Comparison of ENCODE assay signal across 1 cellular context in the genomic region with DNA sequence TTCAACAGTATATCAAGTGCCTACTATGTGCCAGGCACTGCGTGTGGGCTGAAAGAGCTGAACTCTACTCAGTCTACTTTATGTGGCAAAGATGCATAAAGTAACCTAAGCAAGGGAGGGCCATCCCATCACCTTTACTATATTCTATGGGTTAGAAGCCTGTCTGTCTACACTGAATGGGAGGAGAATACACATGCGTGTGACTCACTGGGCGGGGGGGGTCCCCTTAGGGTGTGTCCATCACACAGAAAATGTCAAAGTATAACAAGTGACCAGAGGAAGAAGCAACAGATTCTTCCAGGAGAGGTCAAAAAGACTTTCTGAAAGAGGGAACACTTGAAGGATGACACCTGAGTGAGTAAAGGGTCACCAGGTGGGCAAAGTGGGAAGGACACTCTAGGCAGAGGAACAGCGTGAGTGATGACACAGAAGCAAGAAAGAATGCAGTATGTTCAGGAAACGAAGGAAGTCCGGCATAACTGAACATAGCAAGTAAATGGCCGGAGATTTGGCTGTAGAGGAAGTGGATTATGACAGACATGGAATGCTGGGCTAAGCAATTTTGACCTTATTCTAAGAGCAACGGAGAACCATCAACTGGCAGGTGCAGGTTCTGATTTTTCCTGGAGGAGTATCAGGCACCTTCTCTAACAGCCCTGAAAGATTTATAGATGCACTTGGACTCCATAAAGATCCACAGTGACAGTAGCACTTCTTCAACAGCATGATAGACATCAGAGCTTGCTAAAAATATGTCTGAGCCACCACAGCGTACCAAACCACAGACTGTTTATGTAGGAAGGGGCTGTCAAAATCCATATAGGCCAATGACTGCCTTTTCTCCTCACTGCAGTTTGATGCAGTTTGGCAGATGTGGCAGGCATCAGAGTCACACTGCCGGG.
A peak's percentile ranks its signal among the peaks of the same experiment; 100 is the strongest.
TF ChIP-seq lines count a peak whose summit lies in the region.

No MANE protein-coding gene starts in this region.

TF ChIP-seq in K562, 482 proteins besides CTCF, POLR2A, EP300 and RAD21 (continued from another document):
- TF ChIP-seq MAZ (CRISPR knock-in tag; conservative IDR thresholded peaks at IDR 0.05 in 1 of 2, IDR thresholded peaks at IDR 0.05 in 1 of 2) (no peak), PBX2 (CRISPR knock-in tag; IDR thresholded peaks at IDR 0.05; ENCODE audit: low read depth) (no peak), PBX2 (tag; conservative IDR thresholded peaks at IDR 0.05; ENCODE audit: low read depth) (peak; percentile 46), ZNF316 (IDR thresholded peaks at IDR 0.05) (peak; percentile 8; the same call in 1 of the 2 replicates), ZFP36 (IDR thresholded peaks at IDR 0.05; ENCODE audit: low read depth, low read length, partially characterized antibody) (no peak), ATF1 (CRISPR knock-in tag; IDR thresholded peaks at IDR 0.05) (no peak), ATF1 (tag; IDR thresholded peaks at IDR 0.05) (no peak), NBN (IDR thresholded peaks at IDR 0.05; ENCODE audit: low read depth) (no peak), NRF1 (conservative IDR thresholded peaks at IDR 0.05 in 1 of 2, IDR thresholded peaks at IDR 0.05 in 1 of 2) (0 out of 4 replicates have a peak, but pooled peaks have one; percentile 19 to 22), ZNF589 (CRISPR knock-in tag; IDR thresholded peaks at IDR 0.05; ENCODE audit: low read depth) (no peak), TSC22D4 (tag; IDR thresholded peaks at IDR 0.05) (no peak), MEIS2 (IDR thresholded peaks at IDR 0.05; ENCODE audit: partially characterized antibody) (peak; percentile 59), GTF2A2 (tag; IDR thresholded peaks at IDR 0.05) (no peak), YY1 (IDR thresholded peaks at IDR 0.05; ENCODE audit: borderline replicate concordance in 1 of 3, control insufficient read depth in 1 of 3, extremely low read depth in 1 of 3, insufficient read depth in 3 of 3, insufficient read length in 1 of 3, insufficient replicate concordance in 2 of 3, low read depth in 1 of 3, low read length in 2 of 3) (no peak), ARID1B (IDR thresholded peaks at IDR 0.05) (no peak), ATF7 (IDR thresholded peaks at IDR 0.05) (no peak), NR2C2 (CRISPR knock-in tag; IDR thresholded peaks at IDR 0.05) (no peak), NR2C2 (tag; IDR thresholded peaks at IDR 0.05) (no peak), NCOA2 (IDR thresholded peaks at IDR 0.05; ENCODE audit: partially characterized antibody in 2 of 2) (no peak), POLR2H (tag; IDR thresholded peaks at IDR 0.05; ENCODE audit: low read depth) (no peak), MCM2 (IDR thresholded peaks at IDR 0.05; ENCODE audit: low read depth) (no peak), PML (IDR thresholded peaks at IDR 0.05; ENCODE audit: low read length) (no peak), ZNF143 (CRISPR knock-in tag; IDR thresholded peaks at IDR 0.05) (no peak), ZNF830 (CRISPR knock-in tag; IDR thresholded peaks at IDR 0.05) (no peak), ZNF699 (CRISPR knock-in tag; IDR thresholded peaks at IDR 0.05; ENCODE audit: insufficient replicate concordance) (no peak), ZNF274 (IDR thresholded peaks at IDR 0.05; ENCODE audit: borderline replicate concordance, low read depth, low read length) (no peak), CREB1 (IDR thresholded peaks at IDR 0.05) (no peak), CREB1 (CRISPR knock-in tag; IDR thresholded peaks at IDR 0.05) (no peak), RHOXF2B (CRISPR knock-in tag; conservative IDR thresholded peaks at IDR 0.05) (no peak), ZNF224 (CRISPR knock-in tag; IDR thresholded peaks at IDR 0.05) (no peak), JUND (IDR thresholded peaks at IDR 0.05; ENCODE audit: borderline replicate concordance, low read depth, low read length) (0 out of 2 replicates have a peak, but pooled peaks have one; percentile 12), JUND (tag; IDR thresholded peaks at IDR 0.05; ENCODE audit: borderline replicate concordance, low read depth, low read length) (no peak), ZNF77 (CRISPR knock-in tag; IDR thresholded peaks at IDR 0.05) (no peak), ZC3H11A (IDR thresholded peaks at IDR 0.05; ENCODE audit: low read depth, low read length) (no peak), HDGF (IDR thresholded peaks at IDR 0.05) (no peak), MXI1 (IDR thresholded peaks at IDR 0.05; ENCODE audit: low read depth, low read length) (no peak), ID3 (CRISPR knock-in tag; IDR thresholded peaks at IDR 0.05) (no peak), ID3 (tag; IDR thresholded peaks at IDR 0.05) (no peak), HNRNPLL (IDR thresholded peaks at IDR 0.05; ENCODE audit: low read depth, low read length, poor library complexity, severe bottlenecking) (no peak), DPF2 (IDR thresholded peaks at IDR 0.05) (no peak), DIDO1 (tag; IDR thresholded peaks at IDR 0.05; ENCODE audit: low read depth) (no peak), ZNF121 (CRISPR knock-in tag; conservative IDR thresholded peaks at IDR 0.05) (no peak), KLF1 (tag; IDR thresholded peaks at IDR 0.05) (no peak), BRF1 (IDR thresholded peaks at IDR 0.05; ENCODE audit: borderline replicate concordance, extremely low read depth, insufficient read length) (no peak)
- TF ChIP-seq, protein P1, sequence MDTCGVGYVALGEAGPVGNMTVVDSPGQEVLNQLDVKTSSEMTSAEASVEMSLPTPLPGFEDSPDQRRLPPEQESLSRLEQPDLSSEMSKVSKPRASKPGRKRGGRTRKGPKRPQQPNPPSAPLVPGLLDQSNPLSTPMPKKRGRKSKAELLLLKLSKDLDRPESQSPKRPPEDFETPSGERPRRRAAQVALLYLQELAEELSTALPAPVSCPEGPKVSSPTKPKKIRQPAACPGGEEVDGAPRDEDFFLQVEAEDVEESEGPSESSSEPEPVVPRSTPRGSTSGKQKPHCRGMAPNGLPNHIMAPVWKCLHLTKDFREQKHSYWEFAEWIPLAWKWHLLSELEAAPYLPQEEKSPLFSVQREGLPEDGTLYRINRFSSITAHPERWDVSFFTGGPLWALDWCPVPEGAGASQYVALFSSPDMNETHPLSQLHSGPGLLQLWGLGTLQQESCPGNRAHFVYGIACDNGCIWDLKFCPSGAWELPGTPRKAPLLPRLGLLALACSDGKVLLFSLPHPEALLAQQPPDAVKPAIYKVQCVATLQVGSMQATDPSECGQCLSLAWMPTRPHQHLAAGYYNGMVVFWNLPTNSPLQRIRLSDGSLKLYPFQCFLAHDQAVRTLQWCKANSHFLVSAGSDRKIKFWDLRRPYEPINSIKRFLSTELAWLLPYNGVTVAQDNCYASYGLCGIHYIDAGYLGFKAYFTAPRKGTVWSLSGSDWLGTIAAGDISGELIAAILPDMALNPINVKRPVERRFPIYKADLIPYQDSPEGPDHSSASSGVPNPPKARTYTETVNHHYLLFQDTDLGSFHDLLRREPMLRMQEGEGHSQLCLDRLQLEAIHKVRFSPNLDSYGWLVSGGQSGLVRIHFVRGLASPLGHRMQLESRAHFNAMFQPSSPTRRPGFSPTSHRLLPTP (IDR thresholded peaks at IDR 0.05; ENCODE audit: borderline replicate concordance, extremely low read depth, insufficient read length), result no peak
- TF ChIP-seq, protein P2, sequence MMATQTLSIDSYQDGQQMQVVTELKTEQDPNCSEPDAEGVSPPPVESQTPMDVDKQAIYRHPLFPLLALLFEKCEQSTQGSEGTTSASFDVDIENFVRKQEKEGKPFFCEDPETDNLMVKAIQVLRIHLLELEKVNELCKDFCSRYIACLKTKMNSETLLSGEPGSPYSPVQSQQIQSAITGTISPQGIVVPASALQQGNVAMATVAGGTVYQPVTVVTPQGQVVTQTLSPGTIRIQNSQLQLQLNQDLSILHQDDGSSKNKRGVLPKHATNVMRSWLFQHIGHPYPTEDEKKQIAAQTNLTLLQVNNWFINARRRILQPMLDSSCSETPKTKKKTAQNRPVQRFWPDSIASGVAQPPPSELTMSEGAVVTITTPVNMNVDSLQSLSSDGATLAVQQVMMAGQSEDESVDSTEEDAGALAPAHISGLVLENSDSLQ (IDR thresholded peaks at IDR 0.05), result peak; percentile 63
- TF ChIP-seq, protein P3, sequence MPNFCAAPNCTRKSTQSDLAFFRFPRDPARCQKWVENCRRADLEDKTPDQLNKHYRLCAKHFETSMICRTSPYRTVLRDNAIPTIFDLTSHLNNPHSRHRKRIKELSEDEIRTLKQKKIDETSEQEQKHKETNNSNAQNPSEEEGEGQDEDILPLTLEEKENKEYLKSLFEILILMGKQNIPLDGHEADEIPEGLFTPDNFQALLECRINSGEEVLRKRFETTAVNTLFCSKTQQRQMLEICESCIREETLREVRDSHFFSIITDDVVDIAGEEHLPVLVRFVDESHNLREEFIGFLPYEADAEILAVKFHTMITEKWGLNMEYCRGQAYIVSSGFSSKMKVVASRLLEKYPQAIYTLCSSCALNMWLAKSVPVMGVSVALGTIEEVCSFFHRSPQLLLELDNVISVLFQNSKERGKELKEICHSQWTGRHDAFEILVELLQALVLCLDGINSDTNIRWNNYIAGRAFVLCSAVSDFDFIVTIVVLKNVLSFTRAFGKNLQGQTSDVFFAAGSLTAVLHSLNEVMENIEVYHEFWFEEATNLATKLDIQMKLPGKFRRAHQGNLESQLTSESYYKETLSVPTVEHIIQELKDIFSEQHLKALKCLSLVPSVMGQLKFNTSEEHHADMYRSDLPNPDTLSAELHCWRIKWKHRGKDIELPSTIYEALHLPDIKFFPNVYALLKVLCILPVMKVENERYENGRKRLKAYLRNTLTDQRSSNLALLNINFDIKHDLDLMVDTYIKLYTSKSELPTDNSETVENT (CRISPR knock-in tag; IDR thresholded peaks at IDR 0.05), result no peak
- TF ChIP-seq, protein P4, sequence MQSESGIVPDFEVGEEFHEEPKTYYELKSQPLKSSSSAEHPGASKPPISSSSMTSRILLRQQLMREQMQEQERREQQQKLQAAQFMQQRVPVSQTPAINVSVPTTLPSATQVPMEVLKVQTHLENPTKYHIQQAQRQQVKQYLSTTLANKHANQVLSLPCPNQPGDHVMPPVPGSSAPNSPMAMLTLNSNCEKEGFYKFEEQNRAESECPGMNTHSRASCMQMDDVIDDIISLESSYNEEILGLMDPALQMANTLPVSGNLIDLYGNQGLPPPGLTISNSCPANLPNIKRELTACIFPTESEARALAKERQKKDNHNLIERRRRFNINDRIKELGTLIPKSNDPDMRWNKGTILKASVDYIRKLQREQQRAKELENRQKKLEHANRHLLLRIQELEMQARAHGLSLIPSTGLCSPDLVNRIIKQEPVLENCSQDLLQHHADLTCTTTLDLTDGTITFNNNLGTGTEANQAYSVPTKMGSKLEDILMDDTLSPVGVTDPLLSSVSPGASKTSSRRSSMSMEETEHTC (IDR thresholded peaks at IDR 0.05), result no peak
- TF ChIP-seq, protein P5, sequence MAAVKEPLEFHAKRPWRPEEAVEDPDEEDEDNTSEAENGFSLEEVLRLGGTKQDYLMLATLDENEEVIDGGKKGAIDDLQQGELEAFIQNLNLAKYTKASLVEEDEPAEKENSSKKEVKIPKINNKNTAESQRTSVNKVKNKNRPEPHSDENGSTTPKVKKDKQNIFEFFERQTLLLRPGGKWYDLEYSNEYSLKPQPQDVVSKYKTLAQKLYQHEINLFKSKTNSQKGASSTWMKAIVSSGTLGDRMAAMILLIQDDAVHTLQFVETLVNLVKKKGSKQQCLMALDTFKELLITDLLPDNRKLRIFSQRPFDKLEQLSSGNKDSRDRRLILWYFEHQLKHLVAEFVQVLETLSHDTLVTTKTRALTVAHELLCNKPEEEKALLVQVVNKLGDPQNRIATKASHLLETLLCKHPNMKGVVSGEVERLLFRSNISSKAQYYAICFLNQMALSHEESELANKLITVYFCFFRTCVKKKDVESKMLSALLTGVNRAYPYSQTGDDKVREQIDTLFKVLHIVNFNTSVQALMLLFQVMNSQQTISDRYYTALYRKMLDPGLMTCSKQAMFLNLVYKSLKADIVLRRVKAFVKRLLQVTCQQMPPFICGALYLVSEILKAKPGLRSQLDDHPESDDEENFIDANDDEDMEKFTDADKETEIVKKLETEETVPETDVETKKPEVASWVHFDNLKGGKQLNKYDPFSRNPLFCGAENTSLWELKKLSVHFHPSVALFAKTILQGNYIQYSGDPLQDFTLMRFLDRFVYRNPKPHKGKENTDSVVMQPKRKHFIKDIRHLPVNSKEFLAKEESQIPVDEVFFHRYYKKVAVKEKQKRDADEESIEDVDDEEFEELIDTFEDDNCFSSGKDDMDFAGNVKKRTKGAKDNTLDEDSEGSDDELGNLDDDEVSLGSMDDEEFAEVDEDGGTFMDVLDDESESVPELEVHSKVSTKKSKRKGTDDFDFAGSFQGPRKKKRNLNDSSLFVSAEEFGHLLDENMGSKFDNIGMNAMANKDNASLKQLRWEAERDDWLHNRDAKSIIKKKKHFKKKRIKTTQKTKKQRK (IDR thresholded peaks at IDR 0.05; ENCODE audit: borderline replicate concordance, low read depth, low read length), result no peak
- TF ChIP-seq, protein P6, sequence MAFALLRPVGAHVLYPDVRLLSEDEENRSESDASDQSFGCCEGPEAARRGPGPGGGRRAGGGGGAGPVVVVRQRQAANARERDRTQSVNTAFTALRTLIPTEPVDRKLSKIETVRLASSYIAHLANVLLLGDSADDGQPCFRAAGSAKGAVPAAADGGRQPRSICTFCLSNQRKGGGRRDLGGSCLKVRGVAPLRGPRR (CRISPR knock-in tag; IDR thresholded peaks at IDR 0.05), result no peak
- TF ChIP-seq, protein P7, sequence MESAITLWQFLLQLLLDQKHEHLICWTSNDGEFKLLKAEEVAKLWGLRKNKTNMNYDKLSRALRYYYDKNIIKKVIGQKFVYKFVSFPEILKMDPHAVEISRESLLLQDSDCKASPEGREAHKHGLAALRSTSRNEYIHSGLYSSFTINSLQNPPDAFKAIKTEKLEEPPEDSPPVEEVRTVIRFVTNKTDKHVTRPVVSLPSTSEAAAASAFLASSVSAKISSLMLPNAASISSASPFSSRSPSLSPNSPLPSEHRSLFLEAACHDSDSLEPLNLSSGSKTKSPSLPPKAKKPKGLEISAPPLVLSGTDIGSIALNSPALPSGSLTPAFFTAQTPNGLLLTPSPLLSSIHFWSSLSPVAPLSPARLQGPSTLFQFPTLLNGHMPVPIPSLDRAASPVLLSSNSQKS (CRISPR knock-in tag; IDR thresholded peaks at IDR 0.05), result no peak
